ENCODE assay signal across 19 cellular contexts in the genomic region with DNA sequence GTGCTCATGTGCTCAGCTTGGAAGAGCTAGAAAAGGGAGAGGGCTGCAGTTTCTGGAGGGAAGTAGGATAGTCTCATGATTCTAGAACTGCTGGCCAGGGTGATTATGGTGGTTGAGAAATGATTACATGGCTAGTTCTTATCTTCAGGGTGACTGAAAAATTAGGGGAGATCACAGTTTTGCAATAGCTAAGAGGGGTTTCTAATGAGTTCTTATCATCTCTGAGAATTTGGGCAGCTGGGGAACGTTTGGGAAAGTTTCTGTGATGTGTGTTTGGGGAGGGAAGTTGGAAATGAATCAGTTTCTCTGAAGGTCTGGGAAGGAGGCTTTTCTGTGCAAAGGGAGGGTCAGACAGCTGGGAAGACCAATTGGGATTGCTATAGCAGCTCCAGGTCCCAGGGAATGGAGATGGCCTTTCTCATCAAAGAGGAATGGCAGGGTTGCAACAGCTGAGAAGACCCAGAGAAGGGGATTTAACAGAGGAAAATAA. TPM values are rescaled to one million over a fixed set of nuclear protein-coding genes. Genes with fewer than 3 reads are reported as not detected.
DNase-seq lines count a peak whose midpoint lies in the region; ATAC-seq and TF ChIP-seq lines count a peak whose summit lies in the region.
"Had no signal": no experiment of that assay in that cellular context is flagged by ENCODE, and none has a peak within 500 bp of the region (broad histone marks: within the 10 kb centered on the region; RNA-seq: fewer than 3 reads in every experiment).

No MANE protein-coding gene starts in this region.

- no peaks in the 10 kb centered on the region for H3K9me2 ChIP-seq in PC-3 (replicated peaks; ENCODE audit: low read length)

- no peak overlapping the region for H3K9ac ChIP-seq in PC-3 (ENCODE audit: low read length)
- H3K9ac ChIP-seq: BLaER1 had no signal

- no peaks in the 10 kb centered on the region for H3K4me1 Mint-ChIP-seq in stimulated activated memory B cell treated with anti-CD40 and anti-IgM and Interleukin-4, amounts not matched to agents 10 μg/mL and 1 μg/mL and 100 μg/mL, for 72 hours

- H3K36me3 ChIP-seq in PC-3 (ENCODE audit: low read depth, low read length), result no peaks in the 10 kb centered on the region
- H3K36me3 ChIP-seq: BLaER1 had no signal

- ATAC-seq in PC-3, result peak; percentile 11; the same call in 1 of the 2 replicates
- ATAC-seq in omental fat pad (ENCODE audit: low FRiP score), result peak; percentile 81
- no peak for ATAC-seq in GM21423 (IDR thresholded peaks at IDR 0.05; ENCODE audit: unreplicated experiment)
- ATAC-seq in HG03457 (IDR thresholded peaks at IDR 0.05; ENCODE audit: unreplicated experiment), result no peak
- no peak for ATAC-seq in stimulated activated memory B cell treated with anti-CD40 and anti-IgM and Interleukin-4, amounts not matched to agents 10 μg/mL and 1 μg/mL and 100 μg/mL, for 72 hours
- ATAC-seq: CD8-positive, alpha-beta T cell had no signal

- H3K4me1 ChIP-seq in PC-3 (ENCODE audit: insufficient read depth, low read length), result no peaks in the 10 kb centered on the region

- H3K36me3 Mint-ChIP-seq in stimulated activated memory B cell treated with anti-CD40 and anti-IgM and Interleukin-4, amounts not matched to agents 10 μg/mL and 1 μg/mL and 100 μg/mL, for 72 hours, result no peaks in the 10 kb centered on the region
- H3K36me3 Mint-ChIP-seq: CD8-positive, alpha-beta T cell had no signal

- H3K4me2 ChIP-seq in PC-3 (ENCODE audit: low read length), result no peak overlapping the region
- H3K4me2 ChIP-seq: BLaER1 had no signal

- H3K4me3 ChIP-seq in PC-3 (ENCODE audit: low read length), result no peak overlapping the region
- H3K4me3 ChIP-seq in fibroblast of pulmonary artery (replicated peaks; ENCODE audit: low read depth, low read length), result no peak overlapping the region
- H3K4me3 ChIP-seq: BLaER1 had no signal

- H3K27me3 ChIP-seq in PC-3 (ENCODE audit: low read length), result peaks cover 50% of the 10 kb centered on the region
- H3K27me3 ChIP-seq: BLaER1 had no signal

- intact Hi-C loops in PC-3 (cut with micrococcal nuclease), result no loop called here

- BruUV-seq in PC-3 (replicated peaks; lab: Mats Ljungman, UMichigan), result no TSS peak

- H3K9me3 Mint-ChIP-seq in stimulated activated memory B cell treated with anti-CD40 and anti-IgM and Interleukin-4, amounts not matched to agents 10 μg/mL and 1 μg/mL and 100 μg/mL, for 72 hours, result no peaks in the 10 kb centered on the region
- H3K9me3 Mint-ChIP-seq: CD8-positive, alpha-beta T cell had no signal

- H3F3A ChIP-seq in PC-3 (ENCODE audit: low read length, unreplicated experiment), result no peaks in the 10 kb centered on the region

- H4K20me1 ChIP-seq in PC-3 (ENCODE audit: low read length), result no peaks in the 10 kb centered on the region
- H4K20me1 ChIP-seq: BLaER1 had no signal

- TF ChIP-seq CTCF in 22Rv1 (IDR thresholded peaks at IDR 0.05), result no peak
- TF ChIP-seq CTCF in PC-3 (conservative IDR thresholded peaks at IDR 0.05; ENCODE audit: low read depth, low read length), result no peak
- TF ChIP-seq CTCF in fibroblast of pulmonary artery (IDR thresholded peaks at IDR 0.05; ENCODE audit: low read length, missing control alignments), result no peak
- no peak for TF ChIP-seq CTCF in omental fat pad (IDR thresholded peaks at IDR 0.05)

- POLR2A ChIA-PET in PC-3 (lab: Charles Lee; ENCODE audit: unreplicated experiment), result no interaction called here

- H3K27ac ChIP-seq in 22Rv1, result peak overlapping the region; percentile 71
- no peak overlapping the region for H3K27ac ChIP-seq in PC-3 (ENCODE audit: low read length)
- H3K27ac ChIP-seq: BLaER1 had no signal

- no peak overlapping the region for H3K4me3 Mint-ChIP-seq in stimulated activated memory B cell treated with anti-CD40 and anti-IgM and Interleukin-4, amounts not matched to agents 10 μg/mL and 1 μg/mL and 100 μg/mL, for 72 hours
- H3K4me3 Mint-ChIP-seq: CD8-positive, alpha-beta T cell had no signal

- peaks cover 76% of the 10 kb centered on the region for H3K27me3 Mint-ChIP-seq in stimulated activated memory B cell treated with anti-CD40 and anti-IgM and Interleukin-4, amounts not matched to agents 10 μg/mL and 1 μg/mL and 100 μg/mL, for 72 hours

- DNase-seq in PC-3 (no peak), fibroblast of pulmonary artery (ENCODE audit: low read depth) (peak; percentile 17), omental fat pad (ENCODE audit: low spot score) (no peak), NCI-H2029 treated with DMSO at 0.1 percent for 48 hours (lab: John Stamatoyannopoulos, UW) (no peak)
- DNase-seq: Calu3; CD8-positive, alpha-beta T cell; GF-D8; NCI-H1105 treated with DMSO at 0.1 percent for 48 hours; NCI-H1694; NCI-H2227 treated with DMSO at 0.1 percent for 48 hours; NCI-H524; NCI-H82; OCI-M1; RPMI8226 had no signal

- no peak overlapping the region for H3K27ac Mint-ChIP-seq in stimulated activated memory B cell treated with anti-CD40 and anti-IgM and Interleukin-4, amounts not matched to agents 10 μg/mL and 1 μg/mL and 100 μg/mL, for 72 hours
- H3K27ac Mint-ChIP-seq: CD8-positive, alpha-beta T cell had no signal

- no peaks in the 10 kb centered on the region for H3K9me3 ChIP-seq in PC-3 (ENCODE audit: low read length)
- H3K9me3 ChIP-seq: BLaER1 had no signal

- CTCF ChIA-PET in PC-3 (lab: Charles Lee), result no interaction called here

- H3K79me2 ChIP-seq in PC-3 (ENCODE audit: low read length), result no peaks in the 10 kb centered on the region

- no peak overlapping the region for H2AFZ ChIP-seq in PC-3 (ENCODE audit: low read length)

RNA-seq across cellular contexts. Expression of a gene that starts 7.6 kb away (rescaled TPM):
- 0.17 and 0.26 TPM in 2 replicates for total RNA-seq in PC-3 (2014; rRNA removed)
- 10 to 100 TPM; 17.2 to 50.1 (median 33.9) TPM for total RNA-seq in omental fat pad

Comparison
In these comparisons a context has a peak if more than half of its experiments do, and no peak if none do; other contexts are left out.
1. ATAC-seq: peak in PC-3 (single experiment) and omental fat pad (single experiment); none in GM21423 (single experiment), HG03457 (single experiment) and stimulated activated memory B cell treated with anti-CD40 and anti-IgM and Interleukin-4, amounts not matched to agents 10 μg/mL and 1 μg/mL and 100 μg/mL, for 72 hours (single experiment).
2. RNA of a gene that starts 7.6 kb away (total RNA-seq): 17.2 to 50.1 TPM in omental fat pad; 0.17 to 0.26 TPM in PC-3; every median in the first group is over 10 times any median in the second.